9 cellular contexts compared by ENCODE assay signal in genomic region chr11:109697140-109697843, GRCh38.
A peak's percentile ranks its signal among the peaks of the same experiment; 100 is the strongest.
DNase-seq lines count a peak whose midpoint lies in the region; ATAC-seq, FAIRE-seq and TF ChIP-seq lines count a peak whose summit lies in the region.
"Had no signal": no experiment of that assay in that cellular context is flagged by ENCODE, and none has a peak within 500 bp of the region (broad histone marks: within the 10 kb centered on the region; RNA-seq: fewer than 3 reads in every experiment).

No MANE protein-coding gene starts in this region.

- no peaks in the 10 kb centered on the region for H3K27me3 Mint-ChIP-seq in Calu3 (ENCODE audit: unreplicated experiment)
- H3K27me3 Mint-ChIP-seq in activated T-helper 1 cell treated with anti-CD3 and anti-CD28 coated beads, Interleukin-12 subunit alpha, Interleukin-12 subunit beta, Interleukin-2, Interleukin-4 antibody, amounts not matched to agents 30 ng/mL and 10 ng/mL and 1 ng/mL, durations not matched to agents 14 hours and 24 hours and 36 hours (ENCODE audit: insufficient read depth): no peaks in the 10 kb centered on the region

- H3K36me3 ChIP-seq in bronchial epithelial cell (ENCODE audit: control insufficient read depth, insufficient read depth, low read length) (no peaks in the 10 kb centered on the region), tibial artery (no peaks in the 10 kb centered on the region)

- ATAC-seq in GM19328 (IDR thresholded peaks at IDR 0.05; ENCODE audit: unreplicated experiment): peak; percentile 81
- ATAC-seq in HG03354 (IDR thresholded peaks at IDR 0.05; ENCODE audit: poor library complexity, severe bottlenecking, unreplicated experiment): peak; percentile 96

- no peaks in the 10 kb centered on the region for H3K4me1 Mint-ChIP-seq in Calu3 (ENCODE audit: low read depth, unreplicated experiment)
- no peaks in the 10 kb centered on the region for H3K4me1 Mint-ChIP-seq in activated T-helper 1 cell treated with anti-CD3 and anti-CD28 coated beads, Interleukin-12 subunit alpha, Interleukin-12 subunit beta, Interleukin-2, Interleukin-4 antibody, amounts not matched to agents 30 ng/mL and 10 ng/mL and 1 ng/mL, durations not matched to agents 14 hours and 24 hours and 36 hours (ENCODE audit: low read depth)

- intact Hi-C loops in Calu3 (cut with micrococcal nuclease; ENCODE audit: unreplicated experiment): loop anchor here (5.0 kb wide), 1 partner anchor 1000 kb away; no protein-coding TSS in a partner anchor
- intact Hi-C loops in tibial artery (cut with DNase I; ENCODE audit: low total_unique reads): no loop called here
- intact Hi-C loops in activated T-helper 1 cell treated with anti-CD3 and anti-CD28 coated beads, Interleukin-12 subunit alpha, Interleukin-12 subunit beta, Interleukin-2, Interleukin-4 antibody, amounts not matched to agents 30 ng/mL and 10 ng/mL and 1 ng/mL, durations not matched to agents 14 hours and 24 hours and 36 hours (cut with micrococcal nuclease): loop anchor here (2.0 to 5.0 kb wide), 2 partner anchors 910 to 998 kb away; no protein-coding TSS in a partner anchor

- TF ChIP-seq CTCF in Calu3 (IDR thresholded peaks at IDR 0.05; ENCODE audit: unreplicated experiment) (peak; percentile 46), bronchial epithelial cell (IDR thresholded peaks at IDR 0.05; ENCODE audit: insufficient read depth, low read length, severe bottlenecking) (peak; percentile 63), tibial artery (IDR thresholded peaks at IDR 0.05) (no peak)

- no peaks in the 10 kb centered on the region for H3K27me3 ChIP-seq in bronchial epithelial cell (ENCODE audit: control insufficient read depth, insufficient read depth, low read length)
- no peaks in the 10 kb centered on the region for H3K27me3 ChIP-seq in tibial artery

- H3K4me3 Mint-ChIP-seq in Calu3 (ENCODE audit: low read depth, unreplicated experiment): no peak overlapping the region
- H3K4me3 Mint-ChIP-seq in activated T-helper 1 cell treated with anti-CD3 and anti-CD28 coated beads, Interleukin-12 subunit alpha, Interleukin-12 subunit beta, Interleukin-2, Interleukin-4 antibody, amounts not matched to agents 30 ng/mL and 10 ng/mL and 1 ng/mL, durations not matched to agents 14 hours and 24 hours and 36 hours: no peak overlapping the region

- H3K4me1 ChIP-seq in tibial artery: no peaks in the 10 kb centered on the region

- no peak for FAIRE-seq in bronchial epithelial cell (lab: Jason Lieb, UNC)
- FAIRE-seq: TTC549 had no signal

- H3K27ac Mint-ChIP-seq in Calu3 (ENCODE audit: unreplicated experiment): no peak overlapping the region
- H3K27ac Mint-ChIP-seq in activated T-helper 1 cell treated with anti-CD3 and anti-CD28 coated beads, Interleukin-12 subunit alpha, Interleukin-12 subunit beta, Interleukin-2, Interleukin-4 antibody, amounts not matched to agents 30 ng/mL and 10 ng/mL and 1 ng/mL, durations not matched to agents 14 hours and 24 hours and 36 hours: no peak overlapping the region

- H3K4me3 ChIP-seq in bronchial epithelial cell (ENCODE audit: low read depth, low read length) (no peak overlapping the region), tibial artery (no peak overlapping the region)

- BruUV-seq in Calu3 (replicated peaks; lab: Mats Ljungman, UMichigan): no TSS peak

- CTCF ChIA-PET in Calu3 (lab: Charles Lee): interaction anchor here (0.5 to 0.8 kb wide), 2 partner anchors 31 to 996 kb away, joined by 3 to 4 read pairs; no protein-coding TSS in a partner anchor

- DNase-seq in Calu3 (no peak), NCI-H69 (lab: John Stamatoyannopoulos, UW) (peak; percentile 80), bronchial epithelial cell (ENCODE audit: low read depth) (peak; percentile 76), lung microvascular endothelial cell (ENCODE audit: low read depth in 2 of 2) (peak; percentile 64 to 70), tibial artery (no peak)
- DNase-seq in activated T-helper 1 cell treated with anti-CD3 and anti-CD28 coated beads, Interleukin-12 subunit alpha, Interleukin-12 subunit beta, Interleukin-2, Interleukin-4 antibody, amounts not matched to agents 30 ng/mL and 10 ng/mL and 1 ng/mL, durations not matched to agents 14 hours and 24 hours and 36 hours (ENCODE audit: low spot score): no peak

- peaks cover 10 to 25% (median 14%) of the 10 kb centered on the region in 3 donors for H3K9me3 ChIP-seq in tibial artery

- no peak overlapping the region for H3K27ac ChIP-seq in tibial artery

- no peaks in the 10 kb centered on the region for H3K36me3 Mint-ChIP-seq in Calu3 (ENCODE audit: insufficient read depth, unreplicated experiment)
- H3K36me3 Mint-ChIP-seq in activated T-helper 1 cell treated with anti-CD3 and anti-CD28 coated beads, Interleukin-12 subunit alpha, Interleukin-12 subunit beta, Interleukin-2, Interleukin-4 antibody, amounts not matched to agents 30 ng/mL and 10 ng/mL and 1 ng/mL, durations not matched to agents 14 hours and 24 hours and 36 hours (ENCODE audit: low read depth): no peaks in the 10 kb centered on the region

- H3K9me3 Mint-ChIP-seq in Calu3 (ENCODE audit: low read depth, unreplicated experiment): peaks cover 2% of the 10 kb centered on the region
- peaks cover 4% of the 10 kb centered on the region for H3K9me3 Mint-ChIP-seq in activated T-helper 1 cell treated with anti-CD3 and anti-CD28 coated beads, Interleukin-12 subunit alpha, Interleukin-12 subunit beta, Interleukin-2, Interleukin-4 antibody, amounts not matched to agents 30 ng/mL and 10 ng/mL and 1 ng/mL, durations not matched to agents 14 hours and 24 hours and 36 hours

Comparison
In these comparisons a context has a peak if more than half of its experiments do, and no peak if none do; other contexts are left out.
1. DNase-seq: peak in NCI-H69 (single experiment), bronchial epithelial cell (single experiment) and lung microvascular endothelial cell (2 of 2); none in Calu3 (single experiment), tibial artery (0 of 2) and activated T-helper 1 cell treated with anti-CD3 and anti-CD28 coated beads, Interleukin-12 subunit alpha, Interleukin-12 subunit beta, Interleukin-2, Interleukin-4 antibody, amounts not matched to agents 30 ng/mL and 10 ng/mL and 1 ng/mL, durations not matched to agents 14 hours and 24 hours and 36 hours (single experiment).
2. CTCF ChIP-seq: peak in Calu3 (single experiment) and bronchial epithelial cell (single experiment); none in tibial artery (0 of 2).